In genomic region chr22:36986242-36986821, GRCh38 we compare ENCODE assay signal across 8 cellular contexts. TPM values are rescaled to one million over a fixed set of nuclear protein-coding genes. Genes with fewer than 3 reads are reported as not detected.
DNase-seq lines count a peak whose midpoint lies in the region; ATAC-seq, FAIRE-seq and TF ChIP-seq lines count a peak whose summit lies in the region.

No MANE protein-coding gene starts in this region.

- H3K23me2 ChIP-seq in H9 (ENCODE audit: insufficient read length, low read depth, low read length, poor library complexity, severe bottlenecking), result no peaks in the 10 kb centered on the region

- no CpG with 5 or more reads among the region's 8 CpGs for WGBS in H9 (ENCODE audit: extremely low coverage, insufficient read length, low lambda C conversion rate)

- H4K20me1 ChIP-seq in H9 (ENCODE audit: control insufficient read depth, insufficient read depth, insufficient read length), result no peaks in the 10 kb centered on the region
- H4K20me1 ChIP-seq in endothelial cell of umbilical vein (replicated peaks; ENCODE audit: control insufficient read depth, extremely low read depth, insufficient read depth, low read length), result no peaks in the 10 kb centered on the region

- peaks cover 15 to 16% of the 10 kb centered on the region in 2 experiments for H3K9me3 Mint-ChIP-seq in H9

- H3K79me2 ChIP-seq in H9 (ENCODE audit: insufficient read depth, low read length) (no peaks in the 10 kb centered on the region), endothelial cell of umbilical vein (ENCODE audit: control insufficient read depth, insufficient read depth, low read length) (no peaks in the 10 kb centered on the region)

- TF ChIP-seq CTCF in H9 (conservative IDR thresholded peaks at IDR 0.05), result peak; percentile 90
- TF ChIP-seq CTCF in endothelial cell of umbilical vein (IDR thresholded peaks at IDR 0.05; ENCODE audit: extremely low read depth in 1 of 2, insufficient read depth in 1 of 2, low read depth in 1 of 2, low read length in 2 of 2), result peak; percentile 63 to 86

- no peak overlapping the region for H3K23ac ChIP-seq in H9 (ENCODE audit: insufficient read length, low read depth, low read length)

- DNase-seq in H9 (peak; percentile 51), SJCRH30 (peak; percentile 21 to 64), endothelial cell of umbilical vein (ENCODE audit: low read depth, low spot score) (peak; percentile 13), sciatic nerve (ENCODE audit: low spot score) (no peak)
- peak; percentile 63 to 72 for DNase-seq in stimulated activated CD4-positive, alpha-beta T cell treated with anti-CD3 and anti-CD28 coated beads, Interleukin-2, amount 100 ng/mL, for 48 hours

- H3K4me1 ChIP-seq in H9 (ENCODE audit: insufficient read depth, low read length) (no peaks in the 10 kb centered on the region), SJCRH30 (no peaks in the 10 kb centered on the region), endothelial cell of umbilical vein (ENCODE audit: control insufficient read depth, extremely low read depth, insufficient read depth, low read length) (no peaks in the 10 kb centered on the region)

- H3K4ac ChIP-seq in H9 (ENCODE audit: low read depth, low read length), result no peak overlapping the region

- no peak overlapping the region for H3K56ac ChIP-seq in H9 (ENCODE audit: insufficient read length, low read depth, low read length)

- H3K27ac Mint-ChIP-seq in H9, result no peak overlapping the region

- no peak overlapping the region for H2BK120ac ChIP-seq in H9 (ENCODE audit: low read depth, low read length, poor library complexity, severe bottlenecking)

- no peak overlapping the region for H4K91ac ChIP-seq in H9 (ENCODE audit: insufficient read length, low read depth, low read length)

- H3K14ac ChIP-seq in H9 (ENCODE audit: insufficient read depth, low read length), result no peak overlapping the region

- intact Hi-C loops in endothelial cell of umbilical vein (cut with micrococcal nuclease), result loop anchor here (1.0 to 10.0 kb wide), 2 partner anchors 58 to 422 kb away; no protein-coding TSS in a partner anchor
- intact Hi-C loops in sciatic nerve (cut with DNase I), result no loop called here

- no peak for FAIRE-seq in endothelial cell of umbilical vein (lab: Jason Lieb, UNC)

- no peak overlapping the region for H2BK12ac ChIP-seq in H9 (ENCODE audit: insufficient read length, low read depth, low read length)

- peaks cover 7% of the 10 kb centered on the region for H3K9me3 ChIP-seq in H9 (ENCODE audit: control insufficient read depth, low read depth, low read length)
- 0 out of 2 replicates have a peak, but pooled peaks cover 4% of the 10 kb centered on the region for H3K9me3 ChIP-seq in SJCRH30 (replicated peaks)
- peaks cover 2% of the 10 kb centered on the region for H3K9me3 ChIP-seq in endothelial cell of umbilical vein (replicated peaks; ENCODE audit: control insufficient read depth, insufficient read depth, low read length)

- H4K5ac ChIP-seq in H9 (ENCODE audit: insufficient read length, low read depth, low read length), result no peak overlapping the region

- BruUV-seq in endothelial cell of umbilical vein (replicated peaks; lab: Mats Ljungman, UMichigan), result no TSS peak

- H3K27ac ChIP-seq in H9 (ENCODE audit: insufficient read length, low read depth, low read length), result no peak overlapping the region
- no peak overlapping the region for H3K27ac ChIP-seq in SJCRH30
- no peak overlapping the region for H3K27ac ChIP-seq in endothelial cell of umbilical vein (ENCODE audit: insufficient read depth, low read depth, low read length)

- no peaks in the 10 kb centered on the region for H3K79me1 ChIP-seq in H9 (ENCODE audit: insufficient read depth, low read depth, low read length, poor library complexity, severe bottlenecking)

- no peak overlapping the region for H3T11ph ChIP-seq in H9 (ENCODE audit: low read length)

- no peaks in the 10 kb centered on the region for H3K9me1 ChIP-seq in endothelial cell of umbilical vein (replicated peaks; ENCODE audit: control insufficient read depth, extremely low read depth, insufficient read depth, low read length)

- H3K18ac ChIP-seq in H9 (ENCODE audit: insufficient read length, low read depth, low read length), result no peak overlapping the region

- H3K4me3 Mint-ChIP-seq in H9, result no peak overlapping the region

- no peaks in the 10 kb centered on the region for H3K4me1 Mint-ChIP-seq in H9

- CTCF ChIA-PET in endothelial cell of umbilical vein (lab: Charles Lee), result interaction anchor here (0.9 to 1.1 kb wide), 2 partner anchors 57 to 212 kb away, joined by 3 to 4 read pairs; no protein-coding TSS in a partner anchor

- peaks cover 4 to 6% (median 5%) of the 10 kb centered on the region in 3 experiments; a peak in 4 of 7 replicates for H3K36me3 Mint-ChIP-seq in H9 (ENCODE audit: insufficient read depth in 1 of 3, low read depth in 3 of 3)

- no peak for TF ChIP-seq POLR2A in endothelial cell of umbilical vein (IDR thresholded peaks at IDR 0.05; ENCODE audit: low read depth, low read length)

- H2AK5ac ChIP-seq in H9 (ENCODE audit: insufficient read length, low read length), result no peak overlapping the region

- H3K4me3 ChIP-seq in SJCRH30 (no peak overlapping the region), endothelial cell of umbilical vein (replicated peaks in 1 of 3; ENCODE audit: insufficient read depth in 1 of 3, low read depth in 1 of 3, low read length in 3 of 3) (no peak overlapping the region)

- H3K4me2 ChIP-seq in H9 (ENCODE audit: insufficient read depth, insufficient read length, low read length) (no peak overlapping the region), endothelial cell of umbilical vein (ENCODE audit: insufficient read depth, low read length) (no peak overlapping the region)

- dilution Hi-C loops in endothelial cell of umbilical vein (cut with MboI; ENCODE audit: extremely low pct_ligation_motif_present, low sequenced_read_pairs), result no loop called here

- ATAC-seq in HG02759 (IDR thresholded peaks at IDR 0.05; ENCODE audit: unreplicated experiment) (no peak), HG03571 (IDR thresholded peaks at IDR 0.05; ENCODE audit: unreplicated experiment) (no peak), HG02763 (IDR thresholded peaks at IDR 0.05; ENCODE audit: unreplicated experiment) (no peak), sciatic nerve (no peak)

- no peak overlapping the region for H2BK15ac ChIP-seq in H9 (ENCODE audit: low read depth, low read length)

- POLR2A ChIA-PET in endothelial cell of umbilical vein (lab: Charles Lee), result no interaction called here

- no peak overlapping the region for H4K8ac ChIP-seq in H9 (replicated peaks; ENCODE audit: insufficient read length, low read depth, low read length)

- peaks cover 79% of the 10 kb centered on the region for H3K27me3 Mint-ChIP-seq in H9 (ENCODE audit: low read depth)

- no peaks in the 10 kb centered on the region; the same call in 1 of the 2 replicates for H3K27me3 ChIP-seq in H9 (ENCODE audit: insufficient read depth, low read length)
- H3K27me3 ChIP-seq in SJCRH30, result no peaks in the 10 kb centered on the region
- peaks cover 9 to 12% of the 10 kb centered on the region in 2 experiments for H3K27me3 ChIP-seq in endothelial cell of umbilical vein (ENCODE audit: control insufficient read depth in 2 of 2, insufficient read depth in 2 of 2, low read length in 2 of 2)

- H3K9ac ChIP-seq in H9 (ENCODE audit: extremely low read depth, insufficient read length, low read length) (no peak overlapping the region), endothelial cell of umbilical vein (replicated peaks; ENCODE audit: extremely low read depth, insufficient read depth, low read length) (no peak overlapping the region)

- H2AFZ ChIP-seq in H9 (ENCODE audit: low read length) (no peak overlapping the region), endothelial cell of umbilical vein (ENCODE audit: low read depth, low read length) (no peak overlapping the region)

- no peak overlapping the region for H2BK20ac ChIP-seq in H9 (ENCODE audit: low read depth, low read length, poor library complexity, severe bottlenecking)

- no peak overlapping the region for H2BK5ac ChIP-seq in H9 (ENCODE audit: insufficient read length, low read length)

- H3K36me3 ChIP-seq in SJCRH30 (no peaks in the 10 kb centered on the region), endothelial cell of umbilical vein (ENCODE audit: control insufficient read depth in 2 of 2, extremely low read depth in 1 of 2, insufficient read depth in 2 of 2, low read length in 2 of 2) (no peaks in the 10 kb centered on the region)

TF ChIP-seq in endothelial cell of umbilical vein, 7 proteins besides CTCF, POLR2A, EP300 and RAD21:
- TF ChIP-seq POLR2AphosphoS5 (IDR thresholded peaks at IDR 0.05; ENCODE audit: insufficient read depth, low read depth, low read length) (no peak), EZH2 (IDR thresholded peaks at IDR 0.05; ENCODE audit: borderline replicate concordance, low read depth, low read length, severe bottlenecking) (no peak), MYC (IDR thresholded peaks at IDR 0.05; ENCODE audit: low read depth, low read length) (no peak)
TF ChIP-seq in endothelial cell of umbilical vein: peak in this region for 0.

RNA-seq across cellular contexts. Expression of gene TST, which starts 32.9 kb away (rescaled TPM):
- total RNA-seq in H9 (2021), result 31.2 and 31.9 TPM in 2 replicates
- 5.4 and 5.7 TPM in 2 replicates for total RNA-seq in SJCRH30 (2014; rRNA removed; shearing (Covaris generic))
- total RNA-seq in endothelial cell of umbilical vein, result 38.0 and 39.2 TPM in 2 replicates
- 95.1 and 116 TPM in 2 replicates for polyA plus RNA-seq in endothelial cell of umbilical vein
- polyA plus RNA-seq in endothelial cell of umbilical vein (2011; cell fraction: cytosol; rRNA removed), result 54.2 and 72.2 TPM in 2 replicates
- polyA plus RNA-seq in endothelial cell of umbilical vein (2011; cell fraction: nucleus; rRNA removed), result 22.6 and 25.7 TPM in 2 replicates
- polyA plus RNA-seq in endothelial cell of umbilical vein (2012), result 37.0 and 52.2 TPM in 2 replicates
- polyA minus RNA-seq in endothelial cell of umbilical vein, result 23.0 and 23.8 TPM in 2 replicates
- 24.3 TPM for polyA minus RNA-seq in endothelial cell of umbilical vein (2011; cell fraction: cytosol; rRNA and poly(A)+ RNA removed)
- polyA minus RNA-seq in endothelial cell of umbilical vein (2011; cell fraction: nucleus; rRNA and poly(A)+ RNA removed), result 5.5 and 9.4 TPM in 2 replicates
- 20.6 TPM for total RNA-seq in sciatic nerve

RNA-seq across cellular contexts. Expression of gene MPST, which starts 33.2 kb away (rescaled TPM):
- total RNA-seq in H9 (2021) (70.5 and 72.8 TPM in 2 replicates), endothelial cell of umbilical vein (87.3 and 93.2 TPM in 2 replicates), sciatic nerve (36.4 TPM)
- total RNA-seq in SJCRH30 (2014; rRNA removed; shearing (Covaris generic)), result 58.7 and 59.8 TPM in 2 replicates
- polyA plus RNA-seq in endothelial cell of umbilical vein, result 124 and 185 TPM in 2 replicates
- polyA plus RNA-seq in endothelial cell of umbilical vein (2011; cell fraction: cytosol; rRNA removed), result 63.5 and 102 TPM in 2 replicates
- polyA plus RNA-seq in endothelial cell of umbilical vein (2011; cell fraction: nucleus; rRNA removed), result 54.7 and 63.6 TPM in 2 replicates
- polyA plus RNA-seq in endothelial cell of umbilical vein (2012), result 43.2 and 74.8 TPM in 2 replicates
- polyA minus RNA-seq in endothelial cell of umbilical vein, result 27.7 and 39.2 TPM in 2 replicates
- polyA minus RNA-seq in endothelial cell of umbilical vein (2011; cell fraction: cytosol; rRNA and poly(A)+ RNA removed), result 44.9 TPM
- 11.0 and 16.4 TPM in 2 replicates for polyA minus RNA-seq in endothelial cell of umbilical vein (2011; cell fraction: nucleus; rRNA and poly(A)+ RNA removed)
